8 cellular contexts compared by ENCODE assay signal in genomic region chr3:134030382-134030753, GRCh38. TPM values are rescaled to one million over a fixed set of nuclear protein-coding genes. Genes with fewer than 3 reads are reported as not detected.
DNase-seq lines count a peak whose midpoint lies in the region; ATAC-seq and TF ChIP-seq lines count a peak whose summit lies in the region.

No MANE protein-coding gene starts in this region.

- H3K27me3 Mint-ChIP-seq in progenitor cell of endocrine pancreas: peaks cover 23% of the 10 kb centered on the region

- DNase-seq in DMS53 (lab: John Stamatoyannopoulos, UW) (peak; percentile 48), NCI-H345 treated with DMSO at 0.1 percent for 48 hours (lab: John Stamatoyannopoulos, UW; ENCODE audit: unreplicated experiment) (peak; percentile 21), progenitor cell of endocrine pancreas (ENCODE audit: low spot score, unreplicated experiment) (peak; percentile 27), D341Med (ENCODE audit: low spot score) (no peak), foreskin melanocyte (no peak)
- DNase-seq in activated naive CD4-positive, alpha-beta T cell treated with Interleukin-2 at 50 U/mL for 16 hours: no peak

- H3K4me1 Mint-ChIP-seq in progenitor cell of endocrine pancreas (ENCODE audit: low read depth): peaks cover 33% of the 10 kb centered on the region

- ATAC-seq in esophagus mucosa (peak; percentile 12), GM19452 (IDR thresholded peaks at IDR 0.05; ENCODE audit: unreplicated experiment) (no peak)

- peak overlapping the region; percentile 85 for H3K4me3 Mint-ChIP-seq in progenitor cell of endocrine pancreas (ENCODE audit: low read depth)

- H3K9me3 Mint-ChIP-seq in progenitor cell of endocrine pancreas (ENCODE audit: low read depth): no peaks in the 10 kb centered on the region

- H3K27ac Mint-ChIP-seq in progenitor cell of endocrine pancreas: peak overlapping the region; percentile 97

- TF ChIP-seq CTCF in progenitor cell of endocrine pancreas (IDR thresholded peaks at IDR 0.05; ENCODE audit: unreplicated experiment): no peak

- H3K36me3 Mint-ChIP-seq in progenitor cell of endocrine pancreas (ENCODE audit: insufficient read depth): no peaks in the 10 kb centered on the region

RNA-seq across cellular contexts. Expression of gene SLCO2A1, which starts 0.6 kb away (rescaled TPM):
- total RNA-seq in esophagus mucosa (17.6 TPM), progenitor cell of endocrine pancreas (27.9 and 28.9 TPM in 2 replicates)

Comparison
In these comparisons a context has a peak if more than half of its experiments do, and no peak if none do; other contexts are left out.
1. DNase-seq: peak in DMS53 (single experiment), NCI-H345 treated with DMSO at 0.1 percent for 48 hours (single experiment) and progenitor cell of endocrine pancreas (single experiment); none in D341Med (single experiment), foreskin melanocyte (single experiment) and activated naive CD4-positive, alpha-beta T cell treated with Interleukin-2 at 50 U/mL for 16 hours (single experiment).